In genomic region chr4:6847134-6847533, GRCh38 we compare ENCODE assay signal across 26 cellular contexts.
"Had no signal": no experiment of that assay in that cellular context is flagged by ENCODE, and none has a peak within 500 bp of the region (broad histone marks: within the 10 kb centered on the region; RNA-seq: fewer than 3 reads in every experiment).

No MANE protein-coding gene starts in this region.

- H3K4me1 ChIP-seq: adrenal gland, ascending aorta, left lung, parathyroid adenoma, suprapubic skin had no signal

- H3K9me3 ChIP-seq: adrenal gland, ascending aorta, suprapubic skin had no signal

- H2AFZ ChIP-seq: parathyroid adenoma had no signal

- H3K27ac ChIP-seq: adrenal gland, ascending aorta, brain microvascular endothelial cell, left lung, parathyroid adenoma, suprapubic skin, tibial nerve, WERI-Rb-1 had no signal

- H3K4me3 ChIP-seq: adrenal gland, ascending aorta, left lung, suprapubic skin, tibial nerve had no signal

- ATAC-seq: activated T-helper 17 cell treated with anti-CD3 and anti-CD28 coated beads, Interleukin-2, amount 50 U/mL, for 72 hours; left lung; natural killer cell; sciatic nerve; stimulated activated effector memory CD8-positive, alpha-beta T cell treated with anti-CD3 and anti-CD28 coated beads, Interleukin-12 subunit alpha, Interleukin-12 subunit beta, amount 100 ng/mL, for 72 hours; stimulated activated naive CD8-positive, alpha-beta T cell treated with anti-CD3 and anti-CD28 coated beads, Interleukin-15, amount 100 ng/mL, for 72 hours had no signal

- FAIRE-seq: colon, small intestine, TTC549 had no signal

- H3K27me3 ChIP-seq: adrenal gland, ascending aorta, brain microvascular endothelial cell, left lung, suprapubic skin, tibial nerve had no signal

- H3K9ac ChIP-seq: parathyroid adenoma had no signal

- DNase-seq: activated CD4-positive, alpha-beta T cell treated with anti-CD3 and anti-CD28 coated beads for 1 hour; activated CD8-positive, alpha-beta memory T cell treated with anti-CD3 and anti-CD28 coated beads for 24 hours; activated CD8-positive, alpha-beta memory T cell treated with anti-CD3 and anti-CD28 coated beads, Interleukin-2, amount 50 U/mL, for 4 hours; activated T-cell treated with anti-CD3 and anti-CD28 coated beads, Interleukin-2, amount 50 U/mL, for 24 hours; adrenal gland; brain microvascular endothelial cell; central memory CD4-positive, alpha-beta T cell; effector memory CD4-positive, alpha-beta T cell; foreskin melanocyte; left lung; mammary epithelial cell; midbrain; natural killer cell; small intestine; stimulated activated CD4-positive, alpha-beta T cell treated with anti-CD3 and anti-CD28 coated beads, Interleukin-2, amount 100 ng/mL, for 24 hours; stimulated activated naive CD8-positive, alpha-beta T cell treated with anti-CD3 and anti-CD28 coated beads, Interleukin-15, amount 100 ng/mL, for 72 hours; WERI-Rb-1 had no signal
